Comparison of ENCODE assay signal across 16 cellular contexts in genomic region chr12:108131657-108132126, GRCh38. TPM values are rescaled to one million over a fixed set of nuclear protein-coding genes. Genes with fewer than 3 reads are reported as not detected.
DNase-seq lines count a peak whose midpoint lies in the region; ATAC-seq and TF ChIP-seq lines count a peak whose summit lies in the region.
"Had no signal": no experiment of that assay in that cellular context is flagged by ENCODE, and none has a peak within 500 bp of the region (broad histone marks: within the 10 kb centered on the region; RNA-seq: fewer than 3 reads in every experiment).

No MANE protein-coding gene starts in this region.

- H3K9me3 Mint-ChIP-seq in IgD-negative memory B cell (peaks cover 0 to 1% (median 0%) of the 10 kb centered on the region in 3 donors), nephron (no peaks in the 10 kb centered on the region)
- H3K9me3 Mint-ChIP-seq: CD4-positive, alpha-beta T cell; H9 had no signal

- no peaks in the 10 kb centered on the region for H3K36me3 ChIP-seq in BLaER1

- H3K4me1 ChIP-seq in BLaER1 = peaks cover 16% of the 10 kb centered on the region; the same call in 1 of the 2 replicates

- H3K4me3 ChIP-seq in BLaER1 = no peak overlapping the region
- H3K4me3 ChIP-seq in coronary artery = peak overlapping the region; percentile 21
- H3K4me3 ChIP-seq: PC-9 had no signal

- H3K27ac ChIP-seq in BLaER1 = no peak overlapping the region
- H3K27ac ChIP-seq in coronary artery = peak overlapping the region in 1 of 2 donors; percentile 5
- H3K27ac ChIP-seq: PC-9 had no signal

- H3K4me3 Mint-ChIP-seq in IgD-negative memory B cell (peak overlapping the region in 3 of 4 donors; percentile 21 to 83 (median 76)), nephron (peak overlapping the region in 2 of 3 experiments; percentile 29 to 56)
- H3K4me3 Mint-ChIP-seq: CD4-positive, alpha-beta T cell had no signal

- H3K27me3 Mint-ChIP-seq in IgD-negative memory B cell = peaks cover 20% of the 10 kb centered on the region
- peaks cover 60% of the 10 kb centered on the region for H3K27me3 Mint-ChIP-seq in nephron (ENCODE audit: low read depth)

- H3K27ac Mint-ChIP-seq in IgD-negative memory B cell = no peak overlapping the region
- H3K27ac Mint-ChIP-seq in nephron = no peak overlapping the region
- H3K27ac Mint-ChIP-seq: CD4-positive, alpha-beta T cell; H9 had no signal

- H3K4me1 Mint-ChIP-seq in IgD-negative memory B cell (peaks cover 5 to 25% (median 5%) of the 10 kb centered on the region in 3 donors), nephron (peaks cover 14% of the 10 kb centered on the region)

- H4K20me1 ChIP-seq in BLaER1 = peaks cover 16% of the 10 kb centered on the region; the same call in 1 of the 2 replicates

- H3K4me2 ChIP-seq in BLaER1 = peak overlapping the region; percentile 4; the same call in 1 of the 2 replicates
- H3K4me2 ChIP-seq: PC-9 had no signal

- H3K36me3 Mint-ChIP-seq in IgD-negative memory B cell (no peaks in the 10 kb centered on the region), nephron (ENCODE audit: low read depth) (no peaks in the 10 kb centered on the region)

- H3K9me3 ChIP-seq in BLaER1 = no peaks in the 10 kb centered on the region

- H3K27me3 ChIP-seq in BLaER1 = peaks cover 48% of the 10 kb centered on the region

- no peak overlapping the region for H3K9ac ChIP-seq in BLaER1

- DNase-seq in coronary artery (ENCODE audit: low spot score) (no peak), cortex of kidney (lab: John Stamatoyannopoulos, UW) (no peak), DMS79 (lab: John Stamatoyannopoulos, UW) (no peak), NCI-H1930 (lab: John Stamatoyannopoulos, UW) (no peak)
- DNase-seq: ACHN; AML-193; CD4-positive, alpha-beta T cell; H9; NCI-H146; NCI-H2107; NCI-H510A; PC-9 had no signal

- TF ChIP-seq CTCF in coronary artery (IDR thresholded peaks at IDR 0.05) (no peak), nephron (IDR thresholded peaks at IDR 0.05; ENCODE audit: unreplicated experiment in 3 of 3) (no peak)

- no peak for ATAC-seq in HG02981 (IDR thresholded peaks at IDR 0.05; ENCODE audit: unreplicated experiment)

RNA-seq across cellular contexts. Expression of gene WSCD2, which starts 2.6 kb away (rescaled TPM):
- polyA plus RNA-seq in IgD-negative memory B cell = 2.8 TPM
